In genomic region chr16:1990336-1991134, GRCh38 we compare ENCODE assay signal across 8 cellular contexts. TPM values are rescaled to one million over a fixed set of nuclear protein-coding genes. Genes with fewer than 3 reads are reported as not detected.
A peak's percentile ranks its signal among the peaks of the same experiment; 100 is the strongest.
DNase-seq lines count a peak whose midpoint lies in the region; TF ChIP-seq lines count a peak whose summit lies in the region.

No MANE protein-coding gene starts in this region.

- H3K27me3 ChIP-seq in neural cell (ENCODE audit: insufficient read depth, low read depth, low read length): peaks cover 21% of the 10 kb centered on the region

- H3K79me2 ChIP-seq in neural cell (replicated peaks; ENCODE audit: insufficient read depth, low read length): no peaks in the 10 kb centered on the region

- TF ChIP-seq CTCF in neural cell (IDR thresholded peaks at IDR 0.05; ENCODE audit: poor library complexity, severe bottlenecking): no peak

- peak overlapping the region; percentile 88 for H3K4me3 ChIP-seq in neural cell (ENCODE audit: low read length)

- H3K9me3 ChIP-seq in neural cell (ENCODE audit: low read length): no peaks in the 10 kb centered on the region

- H2AFZ ChIP-seq in neural cell (ENCODE audit: low read depth, low read length): peak overlapping the region; percentile 33

- H3K4me2 ChIP-seq in neural cell (ENCODE audit: low read length): peak overlapping the region; percentile 77

- H3K27ac ChIP-seq in neural cell (ENCODE audit: low read length): no peak overlapping the region

- H4K20me1 ChIP-seq in neural cell (ENCODE audit: insufficient read depth): no peaks in the 10 kb centered on the region

- TF ChIP-seq EP300 in neural cell (conservative IDR thresholded peaks at IDR 0.05; ENCODE audit: poor library complexity, severe bottlenecking): no peak

- H3F3A ChIP-seq in neural cell (ENCODE audit: insufficient read depth, low read length, poor library complexity, severe bottlenecking): no peaks in the 10 kb centered on the region

- DNase-seq in NCI-H2227 (lab: John Stamatoyannopoulos, UW; ENCODE audit: unreplicated experiment): peak; percentile 76
- no peak for DNase-seq in NCI-H2227 treated with DMSO at 0.1 percent for 48 hours (lab: John Stamatoyannopoulos, UW)
- peak; percentile 36 for DNase-seq in NCI-H2196 treated with DMSO at 0.1 percent for 48 hours (lab: John Stamatoyannopoulos, UW; ENCODE audit: unreplicated experiment)
- peak; percentile 49 for DNase-seq in cerebellar cortex (ENCODE audit: low spot score)
- DNase-seq in GM19238 (ENCODE audit: insufficient read length, low spot score): no peak
- DNase-seq in AG08395 (ENCODE audit: low spot score): no peak
- DNase-seq in NCI-H2029 treated with DMSO at 0.1 percent for 48 hours (lab: John Stamatoyannopoulos, UW): no peak

- no peaks in the 10 kb centered on the region for H3K9me2 ChIP-seq in neural cell (ENCODE audit: insufficient read depth, low read length)

- TF ChIP-seq RAD21 in neural cell (conservative IDR thresholded peaks at IDR 0.05): no peak

- peak overlapping the region; percentile 80 for H3K9ac ChIP-seq in neural cell (ENCODE audit: low read length)

- H3K36me3 ChIP-seq in neural cell (ENCODE audit: insufficient read depth, low read length): no peaks in the 10 kb centered on the region

TF ChIP-seq in neural cell, 6 proteins besides CTCF, POLR2A, EP300 and RAD21:
- TF ChIP-seq SMC3 (conservative IDR thresholded peaks at IDR 0.05; ENCODE audit: poor library complexity) (no peak), POLR2AphosphoS5 (IDR thresholded peaks at IDR 0.05) (no peak), EZH2 (IDR thresholded peaks at IDR 0.05; ENCODE audit: borderline replicate concordance, insufficient read depth, low read length, poor library complexity, severe bottlenecking) (no peak), REST (IDR thresholded peaks at IDR 0.05; ENCODE audit: borderline replicate concordance) (peak; percentile 33), TAF1 (IDR thresholded peaks at IDR 0.05; ENCODE audit: low read depth) (peak; percentile 14), MXI1 (conservative IDR thresholded peaks at IDR 0.05; ENCODE audit: poor library complexity, severe bottlenecking) (no peak)
TF ChIP-seq in neural cell: peak in this region for 2.

RNA-seq across cellular contexts. Expression of gene SYNGR3, which starts 0.8 kb away (rescaled TPM):
- 61.0 and 71.9 TPM in 2 replicates for polyA plus RNA-seq in neural cell
- polyA minus RNA-seq in neural cell: 49.4 and 50.2 TPM in 2 replicates

RNA-seq across cellular contexts. Expression of gene GFER, which starts 6.5 kb away (rescaled TPM):
- polyA plus RNA-seq in neural cell: 37.8 and 42.3 TPM in 2 replicates
- polyA minus RNA-seq in neural cell: 25.4 and 28.0 TPM in 2 replicates

RNA-seq across cellular contexts. Expression of gene NOXO1, which starts 9.3 kb away (rescaled TPM):
- 8.5 and 11.7 TPM in 2 replicates for polyA plus RNA-seq in neural cell
- 1.5 and 2.0 TPM in 2 replicates for polyA minus RNA-seq in neural cell

RNA-seq across cellular contexts. Expression of gene TBL3, which starts 18.7 kb away (rescaled TPM):
- polyA plus RNA-seq in neural cell: 20.5 and 21.4 TPM in 2 replicates
- polyA minus RNA-seq in neural cell: 13.5 and 20.5 TPM in 2 replicates

RNA-seq across cellular contexts. Expression of gene ZNF598, which starts 19.1 kb away (rescaled TPM):
- polyA plus RNA-seq in neural cell: 18.2 and 22.1 TPM in 2 replicates
- polyA minus RNA-seq in neural cell: 15.6 and 26.3 TPM in 2 replicates

Comparison
In these comparisons a context has a peak if more than half of its experiments do, and no peak if none do; other contexts are left out.
1. DNase-seq: peak in NCI-H2227 (single experiment), NCI-H2196 treated with DMSO at 0.1 percent for 48 hours (single experiment) and cerebellar cortex (single experiment); none in NCI-H2227 treated with DMSO at 0.1 percent for 48 hours (single experiment), GM19238 (single experiment), AG08395 (single experiment) and NCI-H2029 treated with DMSO at 0.1 percent for 48 hours (single experiment).